9 cellular contexts compared by ENCODE assay signal in the genomic region with DNA sequence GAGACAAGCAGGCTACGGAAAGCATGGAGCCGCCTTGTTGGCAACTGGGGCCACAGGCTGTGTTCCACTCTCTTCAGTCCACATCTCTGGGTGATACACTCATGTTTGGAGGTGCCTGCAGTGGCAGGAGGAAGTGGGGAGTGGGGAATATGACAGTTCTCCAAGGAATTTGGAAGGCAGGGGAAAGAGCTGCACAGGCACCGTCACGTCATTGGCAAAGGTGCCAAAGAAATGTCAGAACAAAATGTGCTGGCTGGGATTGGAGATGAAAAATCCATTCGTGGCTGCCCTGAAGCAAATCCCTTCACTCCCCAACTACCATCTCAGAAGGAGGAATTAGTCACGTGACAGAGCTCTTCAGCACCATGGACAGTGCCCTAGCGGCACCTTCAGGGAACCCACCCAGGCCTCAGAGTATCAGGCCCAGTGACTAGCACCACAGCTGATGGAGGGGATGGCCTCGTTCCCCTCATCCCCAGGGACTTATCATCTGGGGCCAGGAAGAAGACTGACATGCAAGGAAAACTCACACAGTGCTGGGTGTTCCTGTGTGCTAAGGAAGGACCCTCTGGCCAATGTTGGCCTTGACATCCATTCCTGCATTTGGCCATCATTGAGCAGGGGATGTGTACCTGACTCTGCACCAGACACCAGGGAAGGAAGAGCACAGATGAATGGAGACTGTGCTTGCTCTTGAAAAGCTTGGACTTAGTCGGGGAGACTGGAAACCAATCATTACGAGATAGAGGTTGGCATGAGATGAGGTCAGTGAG. TPM values are rescaled to one million over a fixed set of nuclear protein-coding genes. Genes with fewer than 3 reads are reported as not detected.
DNase-seq lines count a peak whose midpoint lies in the region; ATAC-seq and TF ChIP-seq lines count a peak whose summit lies in the region.
"Had no signal": no experiment of that assay in that cellular context is flagged by ENCODE, and none has a peak within 500 bp of the region (broad histone marks: within the 10 kb centered on the region; RNA-seq: fewer than 3 reads in every experiment).

No MANE protein-coding gene starts in this region.

- no peak overlapping the region for H3K27ac ChIP-seq in SK-N-MC
- no peak overlapping the region for H3K27ac ChIP-seq in endodermal cell (ENCODE audit: low read depth, low read length)
- H3K27ac ChIP-seq: 22Rv1 had no signal

- H3K36me3 ChIP-seq in SK-N-MC (ENCODE audit: insufficient read depth, low read length), result no peaks in the 10 kb centered on the region
- no peaks in the 10 kb centered on the region for H3K36me3 ChIP-seq in endodermal cell (ENCODE audit: control insufficient read depth, insufficient read depth, low read length)

- H3K27me3 Mint-ChIP-seq in endodermal cell (ENCODE audit: insufficient read depth) (peaks cover 16% of the 10 kb centered on the region), nephron progenitor cell (ENCODE audit: low read depth, poor library complexity) (peaks cover 49% of the 10 kb centered on the region)

- H3K4me3 Mint-ChIP-seq in endodermal cell (no peak overlapping the region), nephron progenitor cell (no peak overlapping the region)

- no peak for TF ChIP-seq CTCF in endodermal cell (conservative IDR thresholded peaks at IDR 0.05)
- no peak for TF ChIP-seq CTCF in nephron progenitor cell (IDR thresholded peaks at IDR 0.05)

- H3K4me1 Mint-ChIP-seq in endodermal cell (no peaks in the 10 kb centered on the region), nephron progenitor cell (peaks cover 10% of the 10 kb centered on the region)

- H3K27ac Mint-ChIP-seq in endodermal cell (no peak overlapping the region), nephron progenitor cell (no peak overlapping the region)

- no peaks in the 10 kb centered on the region for H3K4me1 ChIP-seq in endodermal cell (ENCODE audit: control insufficient read depth, insufficient read depth, low read length)

- DNase-seq in DMS 273 (lab: John Stamatoyannopoulos, UW; ENCODE audit: unreplicated experiment), result peak; percentile 49
- no peak for DNase-seq in DMS 273 treated with DMSO at 0.1 percent for 48 hours (lab: John Stamatoyannopoulos, UW)
- DNase-seq in SK-N-MC (ENCODE audit: low read depth, low spot score), result peak; percentile 34
- peak; percentile 97 for DNase-seq in endodermal cell
- peak; percentile 96 for DNase-seq in nephron progenitor cell

- no peak overlapping the region for H3K9ac ChIP-seq in SK-N-MC (ENCODE audit: insufficient read length)
- H3K9ac ChIP-seq in endodermal cell (ENCODE audit: extremely low read depth, low read length, poor library complexity, severe bottlenecking), result no peak overlapping the region

- H3K36me3 Mint-ChIP-seq in endodermal cell (ENCODE audit: low read depth) (no peaks in the 10 kb centered on the region), nephron progenitor cell (ENCODE audit: low read depth) (no peaks in the 10 kb centered on the region)

- 31 to 39% methylated on average over 9 to 10 of the region's 10 CpGs for WGBS in endodermal cell (ENCODE audit: insufficient coverage in 1 of 2, insufficient read length in 1 of 2), 2 experiments

- H3K9me3 ChIP-seq in SK-N-MC (ENCODE audit: low read depth, low read length) (no peaks in the 10 kb centered on the region), endodermal cell (ENCODE audit: control insufficient read depth, low read length) (no peaks in the 10 kb centered on the region)

- ATAC-seq in GM21528 (IDR thresholded peaks at IDR 0.05; ENCODE audit: low FRiP score, unreplicated experiment) (no peak), GM19455 (IDR thresholded peaks at IDR 0.05; ENCODE audit: unreplicated experiment) (no peak), HG02642 (IDR thresholded peaks at IDR 0.05; ENCODE audit: poor library complexity, unreplicated experiment) (no peak)

- peaks cover 22% of the 10 kb centered on the region for H3K27me3 ChIP-seq in endodermal cell (ENCODE audit: control insufficient read depth, insufficient read depth, low read length, poor library complexity, severe bottlenecking)

- no peaks in the 10 kb centered on the region for H3K9me3 Mint-ChIP-seq in endodermal cell
- no peaks in the 10 kb centered on the region for H3K9me3 Mint-ChIP-seq in nephron progenitor cell

- H3K4me3 ChIP-seq in SK-N-MC, result no peak overlapping the region
- H3K4me3 ChIP-seq in endodermal cell (ENCODE audit: low read length), result no peak overlapping the region

RNA-seq across cellular contexts. Expression of gene PRDM11, which starts 48.5 kb away (rescaled TPM):
- total RNA-seq in endodermal cell, result 10 to 100 TPM; 10.4 to 15.2 TPM
- 3.8 TPM for polyA plus RNA-seq in endodermal cell (2013, experiment 1 of 2)
- 3.9 TPM for polyA plus RNA-seq in endodermal cell (2013, experiment 2 of 2)
